9 cellular contexts compared by ENCODE assay signal in the genomic region with DNA sequence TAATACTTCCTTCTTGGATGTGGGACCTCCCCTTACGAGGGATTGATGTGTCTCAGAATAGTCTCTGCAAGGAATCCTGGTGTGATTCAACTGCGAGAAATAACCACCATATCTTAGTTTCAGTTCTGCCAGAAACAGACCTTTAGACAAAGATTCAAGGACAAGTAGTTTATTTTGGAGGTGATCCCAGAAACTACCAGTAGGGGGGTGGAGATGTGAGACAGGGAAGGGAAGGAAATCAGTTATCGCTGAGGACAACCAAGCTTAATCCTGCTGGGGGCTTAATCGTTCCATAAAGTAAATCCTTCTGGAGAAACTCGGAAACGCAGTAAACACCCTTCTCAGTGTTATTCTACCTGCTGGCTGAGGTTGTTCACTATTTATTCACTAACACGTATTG. TPM values are rescaled to one million over a fixed set of nuclear protein-coding genes. Genes with fewer than 3 reads are reported as not detected.
DNase-seq lines count a peak whose midpoint lies in the region; ATAC-seq, FAIRE-seq and TF ChIP-seq lines count a peak whose summit lies in the region.
"Had no signal": no experiment of that assay in that cellular context is flagged by ENCODE, and none has a peak within 500 bp of the region (broad histone marks: within the 10 kb centered on the region; RNA-seq: fewer than 3 reads in every experiment).

No MANE protein-coding gene starts in this region.

- CTCF ChIA-PET in Calu3 (lab: Charles Lee) = interaction anchor here (0.6 to 2.5 kb wide), 5 partner anchors 11 to 263 kb away, joined by 3 to 11 read pairs (median 7); no protein-coding TSS in a partner anchor

- no peaks in the 10 kb centered on the region for H3K4me1 ChIP-seq in testis

- TF ChIP-seq CTCF in Calu3 (IDR thresholded peaks at IDR 0.05; ENCODE audit: unreplicated experiment) (peak; percentile 70), bronchial epithelial cell (IDR thresholded peaks at IDR 0.05; ENCODE audit: insufficient read depth, low read length, severe bottlenecking) (peak; percentile 58), mesothelial cell of epicardium (IDR thresholded peaks at IDR 0.05; ENCODE audit: unreplicated experiment) (peak; percentile 48), testis (IDR thresholded peaks at IDR 0.05) (peak in 1 of 3 experiments; percentile 23)

- H3K4me1 Mint-ChIP-seq in Calu3 (ENCODE audit: low read depth, unreplicated experiment) (peaks cover 27% of the 10 kb centered on the region), mesothelial cell of epicardium (no peaks in the 10 kb centered on the region)

- H3K4me3 ChIP-seq in bronchial epithelial cell (ENCODE audit: low read depth, low read length) = peak overlapping the region; percentile 7
- no peak overlapping the region for H3K4me3 ChIP-seq in testis

- FAIRE-seq in bronchial epithelial cell (lab: Jason Lieb, UNC) = no peak

- H3K27ac Mint-ChIP-seq in Calu3 (ENCODE audit: unreplicated experiment) = peak overlapping the region; percentile 55
- H3K27ac Mint-ChIP-seq in mesothelial cell of epicardium = no peak overlapping the region

- WGBS in testis, 2 donors = 25 to 38% methylated on average over 7 of the region's 7 CpGs

- H3K27me3 ChIP-seq in bronchial epithelial cell (ENCODE audit: control insufficient read depth, insufficient read depth, low read length) (peaks cover 3% of the 10 kb centered on the region), testis (no peaks in the 10 kb centered on the region)

- no peak for ATAC-seq in GM21576 (IDR thresholded peaks at IDR 0.05; ENCODE audit: unreplicated experiment)
- ATAC-seq in GM18519 (IDR thresholded peaks at IDR 0.05; ENCODE audit: low FRiP score, unreplicated experiment) = no peak

- peak; percentile 71 for DNase-seq in Calu3
- peak; percentile 22 to 31 for DNase-seq in Kasumi-1 (lab: John Stamatoyannopoulos, UW)
- DNase-seq in bronchial epithelial cell (ENCODE audit: low read depth) = peak; percentile 59
- no peak for DNase-seq in mesothelial cell of epicardium (ENCODE audit: low spot score in 2 of 2, unreplicated experiment in 2 of 2)
- no peak for DNase-seq in testis
- DNase-seq in NCI-H2029 treated with DMSO at 0.1 percent for 48 hours (lab: John Stamatoyannopoulos, UW) = no peak
- DNase-seq: KG1 had no signal

- intact Hi-C loops in Calu3 (cut with micrococcal nuclease; ENCODE audit: unreplicated experiment) (no loop called here), testis (cut with DNase I; ENCODE audit: low total_unique reads) (no loop called here)

- BruUV-seq in Calu3 (replicated peaks; lab: Mats Ljungman, UMichigan) = no TSS peak

- peaks cover 2% of the 10 kb centered on the region for H3K9me3 Mint-ChIP-seq in Calu3 (ENCODE audit: low read depth, unreplicated experiment)
- H3K9me3 Mint-ChIP-seq in mesothelial cell of epicardium = peaks cover 22% of the 10 kb centered on the region

- no peak for TF ChIP-seq POLR2A in testis (IDR thresholded peaks at IDR 0.05)

- H3K36me3 Mint-ChIP-seq in Calu3 (ENCODE audit: insufficient read depth, unreplicated experiment) (peaks cover 4% of the 10 kb centered on the region), mesothelial cell of epicardium (peaks cover 2% of the 10 kb centered on the region)

- H3K4me3 Mint-ChIP-seq in Calu3 (ENCODE audit: low read depth, unreplicated experiment) (peak overlapping the region; percentile 48), mesothelial cell of epicardium (no peak overlapping the region)

- H3K36me3 ChIP-seq in bronchial epithelial cell (ENCODE audit: control insufficient read depth, insufficient read depth, low read length) (no peaks in the 10 kb centered on the region), testis (ENCODE audit: low read depth, missing control alignments) (no peaks in the 10 kb centered on the region)

- H3K27me3 Mint-ChIP-seq in Calu3 (ENCODE audit: unreplicated experiment) (peaks cover 20% of the 10 kb centered on the region), mesothelial cell of epicardium (ENCODE audit: low read depth) (peaks cover 29% of the 10 kb centered on the region)

- no peak overlapping the region for H3K27ac ChIP-seq in testis

- H3K9me3 ChIP-seq in testis = no peaks in the 10 kb centered on the region

RNA-seq across cellular contexts. Expression of a gene that starts 5.0 kb away (rescaled TPM):
- total RNA-seq in Calu3 (2022) = 33.0 and 34.3 TPM in 2 replicates
- 23.2 and 29.1 TPM in 2 replicates for total RNA-seq in bronchial epithelial cell
- 0.13 to 0.35 TPM (median 0.23 TPM) in 3 replicates for total RNA-seq in mesothelial cell of epicardium
- total RNA-seq in testis = 1 to 10 TPM; 6.5 to 6.9 TPM
- polyA plus RNA-seq in testis (ENCODE audit: insufficient read depth, low read depth, low replicate concordance) = 10.1 TPM

RNA-seq across cellular contexts. Expression of a gene that starts 18.8 kb away (rescaled TPM):
- total RNA-seq in Calu3 (2022) = 16.2 and 16.9 TPM in 2 replicates
- 10.4 and 63.7 TPM in 2 replicates for total RNA-seq in bronchial epithelial cell
- total RNA-seq in mesothelial cell of epicardium = 2.7 to 3.1 TPM (median 2.7 TPM) in 3 replicates
- under 1 TPM in 1 of 2 donors, not detected in 1; 0.71 TPM for total RNA-seq in testis
- polyA plus RNA-seq in testis (ENCODE audit: insufficient read depth, low read depth, low replicate concordance) = not detected

Comparison
In these comparisons a context has a peak if more than half of its experiments do, and no peak if none do; other contexts are left out.
1. DNase-seq: peak in Calu3 (single experiment), Kasumi-1 (2 of 2) and bronchial epithelial cell (single experiment); none in mesothelial cell of epicardium (0 of 2), testis (single experiment) and NCI-H2029 treated with DMSO at 0.1 percent for 48 hours (single experiment).